In genomic region chr6:169251822-169252804, GRCh38 we compare ENCODE assay signal across 11 cellular contexts. TPM values are rescaled to one million over a fixed set of nuclear protein-coding genes. Genes with fewer than 3 reads are reported as not detected.
DNase-seq lines count a peak whose midpoint lies in the region; ATAC-seq and TF ChIP-seq lines count a peak whose summit lies in the region.
"Had no signal": no experiment of that assay in that cellular context is flagged by ENCODE, and none has a peak within 500 bp of the region (broad histone marks: within the 10 kb centered on the region; RNA-seq: fewer than 3 reads in every experiment).

No MANE protein-coding gene starts in this region.

- 0 out of 2 replicates have a peak, but pooled peaks cover 10% of the 10 kb centered on the region for H4K20me1 ChIP-seq in SK-N-SH (ENCODE audit: insufficient read depth)

- peaks cover 21% of the 10 kb centered on the region for H3K4me1 Mint-ChIP-seq in CD4-positive, alpha-beta T cell (ENCODE audit: low read depth)

- H3K27ac ChIP-seq in SK-N-SH (ENCODE audit: low read depth in 2 of 2, low read length in 1 of 2) (peak overlapping the region in 1 of 2 experiments; percentile 73; a peak in 1 of 4 replicates), iPS DF 6.9 (ENCODE audit: low read length) (no peak overlapping the region), rectal smooth muscle tissue (ENCODE audit: low read depth, low read length) (peak overlapping the region; percentile 36)
- H3K27ac ChIP-seq in CD4-positive, alpha-beta T cell (ENCODE audit: low read depth, low read length) = no peak overlapping the region

- H3K36me3 Mint-ChIP-seq in CD4-positive, alpha-beta T cell (ENCODE audit: low read depth) = no peaks in the 10 kb centered on the region
- H3K36me3 Mint-ChIP-seq: memory B cell had no signal

- no peak for TF ChIP-seq RAD21 in SK-N-SH (IDR thresholded peaks at IDR 0.05; ENCODE audit: low read length)

- H3K9ac ChIP-seq in SK-N-SH = peak overlapping the region; percentile 75
- no peak overlapping the region for H3K9ac ChIP-seq in rectal smooth muscle tissue (ENCODE audit: low read length)

- TF ChIP-seq EP300 in SK-N-SH (IDR thresholded peaks at IDR 0.05; ENCODE audit: borderline replicate concordance in 1 of 2, low read depth in 1 of 2, low read length in 1 of 2) = no peak

- POLR2A ChIA-PET in BJ (lab: Charles Lee) = interaction anchor here (0.6 kb wide), 1 partner anchor 367 kb away, joined by 4 read pairs; no protein-coding TSS in a partner anchor
- POLR2A ChIA-PET in SK-N-SH (lab: Yijun Ruan, JAX) = no interaction called here
- POLR2A ChIA-PET in CD4-positive, alpha-beta T cell (lab: Charles Lee) = no interaction called here

- H3K27ac Mint-ChIP-seq in CD4-positive, alpha-beta T cell = no peak overlapping the region
- H3K27ac Mint-ChIP-seq: memory B cell had no signal

- no peaks in the 10 kb centered on the region for H3K9me3 Mint-ChIP-seq in CD4-positive, alpha-beta T cell
- H3K9me3 Mint-ChIP-seq: central memory CD8-positive, alpha-beta T cell; memory B cell had no signal

- H3K9me3 ChIP-seq in SK-N-SH (no peaks in the 10 kb centered on the region), iPS DF 6.9 (ENCODE audit: control insufficient read depth, insufficient read depth, low read length) (no peaks in the 10 kb centered on the region)
- no peaks in the 10 kb centered on the region for H3K9me3 ChIP-seq in CD4-positive, alpha-beta T cell (ENCODE audit: control insufficient read depth, low read length)

- peaks cover 11% of the 10 kb centered on the region for H3F3A ChIP-seq in SK-N-SH (replicated peaks; ENCODE audit: insufficient read depth)

- WGBS in SK-N-SH (ENCODE audit: low lambda C conversion rate) = 61% methylated on average over 22 of the region's 27 CpGs
- no CpG with 5 or more reads among the region's 27 CpGs for WGBS in iPS DF 6.9 (ENCODE audit: insufficient coverage, insufficient read length)

- H3K27me3 ChIP-seq in BJ (ENCODE audit: control insufficient read depth, insufficient read depth, low read length) (no peaks in the 10 kb centered on the region), SK-N-SH (ENCODE audit: insufficient read depth) (no peaks in the 10 kb centered on the region), iPS DF 6.9 (ENCODE audit: control insufficient read depth, insufficient read depth, low read length) (no peaks in the 10 kb centered on the region), rectal smooth muscle tissue (ENCODE audit: control insufficient read depth, insufficient read depth, low read length) (peaks cover 2% of the 10 kb centered on the region)
- peaks cover 46% of the 10 kb centered on the region for H3K27me3 ChIP-seq in CD4-positive, alpha-beta T cell (ENCODE audit: control insufficient read depth, insufficient read depth, low read length)

- no peak for ATAC-seq in GM18858 (IDR thresholded peaks at IDR 0.05; ENCODE audit: unreplicated experiment)
- no peak for ATAC-seq in esophagus mucosa
- ATAC-seq in GM19397 (IDR thresholded peaks at IDR 0.05; ENCODE audit: unreplicated experiment) = no peak
- ATAC-seq in CD4-positive, alpha-beta T cell (ENCODE audit: poor library complexity) = no peak

- H3K4me1 ChIP-seq in SK-N-SH (ENCODE audit: control insufficient read depth in 1 of 2, insufficient read depth in 2 of 2, low read depth in 1 of 2, low read length in 1 of 2) = peaks cover 4 to 22% of the 10 kb centered on the region in 2 experiments; a peak in 2 of 4 replicates
- H3K4me1 ChIP-seq in iPS DF 6.9 (ENCODE audit: control insufficient read depth, insufficient read depth, low read length) = peaks cover 11% of the 10 kb centered on the region
- no peaks in the 10 kb centered on the region for H3K4me1 ChIP-seq in rectal smooth muscle tissue (ENCODE audit: control insufficient read depth, insufficient read depth, low read length)

- CTCF ChIA-PET in BJ (lab: Yijun Ruan, JAX) = interaction anchor here (0.9 to 1.8 kb wide), 4 partner anchors 12 to 388 kb away, joined by 3 to 6 read pairs (median 4); no protein-coding TSS in a partner anchor
- CTCF ChIA-PET in SK-N-SH (lab: Yijun Ruan, JAX) = interaction anchor here (0.9 to 1.1 kb wide), 2 partner anchors 17 to 295 kb away, joined by 3 read pairs; no protein-coding TSS in a partner anchor
- CTCF ChIA-PET in CD4-positive, alpha-beta T cell (lab: Charles Lee) = no interaction called here

- H3K36me3 ChIP-seq in BJ (ENCODE audit: control insufficient read depth, insufficient read depth, low read length) (peaks cover 26% of the 10 kb centered on the region), SK-N-SH (replicated peaks in 1 of 2; ENCODE audit: control insufficient read depth in 1 of 2, insufficient read depth in 2 of 2, low read length in 1 of 2) (peaks cover 0 to 12% of the 10 kb centered on the region in 2 experiments), iPS DF 6.9 (ENCODE audit: control insufficient read depth, insufficient read depth, low read length) (peaks cover 14% of the 10 kb centered on the region), rectal smooth muscle tissue (ENCODE audit: control insufficient read depth, insufficient read depth, low read length) (peaks cover 10% of the 10 kb centered on the region)

- no peak overlapping the region; the same call in 1 of the 2 replicates for H2AFZ ChIP-seq in SK-N-SH (ENCODE audit: low read depth)

- H3K4me2 ChIP-seq in SK-N-SH = peak overlapping the region; percentile 87

- H3K4me3 ChIP-seq in BJ (ENCODE audit: low read depth, low read length) = peak overlapping the region; percentile 74
- H3K4me3 ChIP-seq in SK-N-SH (ENCODE audit: low read depth in 2 of 2, low read length in 1 of 2) = peak overlapping the region; percentile 51 to 64; a peak in 3 of 4 replicates
- peak overlapping the region; percentile 6; the same call in 1 of the 2 replicates for H3K4me3 ChIP-seq in iPS DF 6.9 (ENCODE audit: low read length)
- peak overlapping the region; percentile 11 for H3K4me3 ChIP-seq in rectal smooth muscle tissue (ENCODE audit: low read length)

- DNase-seq in BJ (ENCODE audit: low read depth) = no peak
- no peak for DNase-seq in SK-N-SH
- DNase-seq in iPS DF 6.9 (ENCODE audit: low read depth, low spot score) = no peak
- no peak for DNase-seq in CD4-positive, alpha-beta T cell
- DNase-seq: Calu3 had no signal

- peaks cover 83% of the 10 kb centered on the region for H3K27me3 Mint-ChIP-seq in CD4-positive, alpha-beta T cell

- H3K9me2 ChIP-seq in SK-N-SH = no peaks in the 10 kb centered on the region

- TF ChIP-seq CTCF in BJ (IDR thresholded peaks at IDR 0.05; ENCODE audit: insufficient read depth, low read depth, low read length) (no peak), SK-N-SH (IDR thresholded peaks at IDR 0.05) (no peak)
- TF ChIP-seq CTCF in CD4-positive, alpha-beta T cell (IDR thresholded peaks at IDR 0.05) = no peak

- peaks cover 61% of the 10 kb centered on the region for H3K79me2 ChIP-seq in SK-N-SH (ENCODE audit: insufficient read depth)

- intact Hi-C loops in CD4-positive, alpha-beta T cell (cut with DNase I, micrococcal nuclease) = no loop called here

- H3K4me3 Mint-ChIP-seq in CD4-positive, alpha-beta T cell = no peak overlapping the region
- H3K4me3 Mint-ChIP-seq: central memory CD8-positive, alpha-beta T cell; memory B cell had no signal

TF ChIP-seq in SK-N-SH, 30 proteins besides CTCF, POLR2A, EP300 and RAD21 (continues in another document):
- TF ChIP-seq, protein P1, sequence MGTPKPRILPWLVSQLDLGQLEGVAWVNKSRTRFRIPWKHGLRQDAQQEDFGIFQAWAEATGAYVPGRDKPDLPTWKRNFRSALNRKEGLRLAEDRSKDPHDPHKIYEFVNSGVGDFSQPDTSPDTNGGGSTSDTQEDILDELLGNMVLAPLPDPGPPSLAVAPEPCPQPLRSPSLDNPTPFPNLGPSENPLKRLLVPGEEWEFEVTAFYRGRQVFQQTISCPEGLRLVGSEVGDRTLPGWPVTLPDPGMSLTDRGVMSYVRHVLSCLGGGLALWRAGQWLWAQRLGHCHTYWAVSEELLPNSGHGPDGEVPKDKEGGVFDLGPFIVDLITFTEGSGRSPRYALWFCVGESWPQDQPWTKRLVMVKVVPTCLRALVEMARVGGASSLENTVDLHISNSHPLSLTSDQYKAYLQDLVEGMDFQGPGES (IDR thresholded peaks at IDR 0.05; ENCODE audit: low read depth, low read length) = no peak
- no peak for TF ChIP-seq GATA2 (CRISPR knock-in tag; IDR thresholded peaks at IDR 0.05)
- TF ChIP-seq JUND (IDR thresholded peaks at IDR 0.05) = no peak
- TF ChIP-seq, protein P2, sequence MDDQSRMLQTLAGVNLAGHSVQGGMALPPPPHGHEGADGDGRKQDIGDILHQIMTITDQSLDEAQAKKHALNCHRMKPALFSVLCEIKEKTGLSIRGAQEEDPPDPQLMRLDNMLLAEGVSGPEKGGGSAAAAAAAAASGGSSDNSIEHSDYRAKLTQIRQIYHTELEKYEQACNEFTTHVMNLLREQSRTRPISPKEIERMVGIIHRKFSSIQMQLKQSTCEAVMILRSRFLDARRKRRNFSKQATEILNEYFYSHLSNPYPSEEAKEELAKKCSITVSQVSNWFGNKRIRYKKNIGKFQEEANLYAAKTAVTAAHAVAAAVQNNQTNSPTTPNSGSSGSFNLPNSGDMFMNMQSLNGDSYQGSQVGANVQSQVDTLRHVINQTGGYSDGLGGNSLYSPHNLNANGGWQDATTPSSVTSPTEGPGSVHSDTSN (IDR thresholded peaks at IDR 0.05) = no peak
- no peak for TF ChIP-seq FOXJ3 (CRISPR knock-in tag; IDR thresholded peaks at IDR 0.05)
- no peak for TF ChIP-seq EZH2phosphoT487 (IDR thresholded peaks at IDR 0.05; ENCODE audit: borderline replicate concordance, low read depth)
- TF ChIP-seq SMC3 (IDR thresholded peaks at IDR 0.05; ENCODE audit: low read depth, low read length) = no peak
- no peak for TF ChIP-seq TCF12 (IDR thresholded peaks at IDR 0.05)
- no peak for TF ChIP-seq YY1 (IDR thresholded peaks at IDR 0.05; ENCODE audit: low read depth)
- TF ChIP-seq RFX5 (IDR thresholded peaks at IDR 0.05; ENCODE audit: low read length) = no peak
- no peak for TF ChIP-seq GABPA (IDR thresholded peaks at IDR 0.05; ENCODE audit: low read depth)
- no peak for TF ChIP-seq ELF1 (IDR thresholded peaks at IDR 0.05)

RNA-seq across cellular contexts. Expression of gene THBS2, which starts 1.5 kb away (rescaled TPM):
- 534 and 857 TPM in 2 replicates for polyA plus RNA-seq in BJ (2011; rRNA removed)
- polyA minus RNA-seq in BJ (2011; rRNA and poly(A)+ RNA removed) = 490 and 492 TPM in 2 replicates
- 105 and 166 TPM in 2 replicates for polyA plus RNA-seq in SK-N-SH (2012; rRNA removed)
- polyA plus RNA-seq in SK-N-SH (2012; cell fraction: cytosol; rRNA removed) = 65.3 and 85.1 TPM in 2 replicates
- 172 and 184 TPM in 2 replicates for polyA plus RNA-seq in SK-N-SH (2012; cell fraction: nucleus; rRNA removed)
- total RNA-seq in esophagus mucosa = 50.0 TPM
- not detected for total RNA-seq in CD4-positive, alpha-beta T cell
- total RNA-seq: Calu3 had no signal

Comparison
In these comparisons a context has a peak if more than half of its experiments do, and no peak if none do; other contexts are left out.
1. H3K4me3 ChIP-seq: peak in every context shown above with its lines; median percentile 74 in BJ; 58 in SK-N-SH; 11 in rectal smooth muscle tissue; 6 in iPS DF 6.9.
2. RNA of gene THBS2, which starts 1.5 kb away (total RNA-seq): 50.0 TPM in esophagus mucosa (single experiment); not detected in CD4-positive, alpha-beta T cell; every median in the first group is over 10 times any median in the second.